Comparison of ENCODE assay signal across 10 cellular contexts in the genomic region with DNA sequence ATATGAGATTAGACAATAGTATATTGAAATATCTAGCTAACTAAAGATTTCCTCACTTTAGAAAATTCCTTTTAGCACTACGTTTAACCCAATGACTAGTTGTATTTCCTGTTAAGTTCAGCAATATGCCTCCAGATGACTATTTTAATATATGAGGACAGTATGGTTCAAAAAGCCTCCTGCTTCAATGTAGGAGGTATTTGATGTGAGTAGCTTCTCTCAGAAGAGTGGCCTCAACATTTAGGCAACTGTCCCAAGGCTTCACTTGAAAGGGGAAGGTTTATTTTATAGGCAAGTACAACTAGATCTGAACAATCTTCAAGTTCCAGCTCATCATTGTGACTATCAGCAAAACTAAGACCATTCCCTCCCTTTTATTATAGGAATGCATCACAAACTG. TPM values are rescaled to one million over a fixed set of nuclear protein-coding genes. Genes with fewer than 3 reads are reported as not detected.
A peak's percentile ranks its signal among the peaks of the same experiment; 100 is the strongest.
DNase-seq lines count a peak whose midpoint lies in the region; TF ChIP-seq lines count a peak whose summit lies in the region.
"Had no signal": no experiment of that assay in that cellular context is flagged by ENCODE, and none has a peak within 500 bp of the region (broad histone marks: within the 10 kb centered on the region; RNA-seq: fewer than 3 reads in every experiment).

No MANE protein-coding gene starts in this region.

- WGBS in ovary, 3 donors = 5 to 12% (median 12%) methylated on average over 1 of the region's 1 CpG

- H3K4me3 ChIP-seq in AG10803 (ENCODE audit: low read length) = no peak overlapping the region
- H3K4me3 ChIP-seq in dorsolateral prefrontal cortex = peak overlapping the region in 57 of 59 donors; percentile 3 to 89 (median 78)
- peak overlapping the region; percentile 48 for H3K4me3 ChIP-seq in ovary

- DNase-seq in AG10803 (ENCODE audit: low read depth) (peak; percentile 8), Kasumi-1 (lab: John Stamatoyannopoulos, UW) (peak; percentile 22 to 59), dorsolateral prefrontal cortex (no peak), ovary (no peak), NCI-H2081 treated with DMSO at 0.1 percent for 48 hours (lab: John Stamatoyannopoulos, UW) (no peak), NOMO-1 treated with dmso at 0.1 percent for 144 hours (lab: John Stamatoyannopoulos, UW; ENCODE audit: unreplicated experiment) (no peak), NCI-H526 (lab: John Stamatoyannopoulos, UW) (no peak), DMS53 treated with DMSO at 0.1 percent for 48 hours (lab: John Stamatoyannopoulos, UW; ENCODE audit: unreplicated experiment) (no peak)
- DNase-seq: GF-D8, NCI-H524 treated with DMSO at 0.1 percent for 48 hours had no signal

- TF ChIP-seq EP300 in ovary (IDR thresholded peaks at IDR 0.05) = no peak

- H3K36me3 ChIP-seq in ovary = no peaks in the 10 kb centered on the region

- no peak for TF ChIP-seq CTCF in AG10803 (conservative IDR thresholded peaks at IDR 0.05; ENCODE audit: low read length)
- no peak for TF ChIP-seq CTCF in dorsolateral prefrontal cortex (IDR thresholded peaks at IDR 0.05 in 54 of 56, conservative IDR thresholded peaks at IDR 0.05 in 2 of 56; ENCODE audit: low read depth in 1 of 56, partially characterized antibody in 56 of 56)
- no peak for TF ChIP-seq CTCF in ovary (IDR thresholded peaks at IDR 0.05)

- peaks cover 1% of the 10 kb centered on the region for H3K4me1 ChIP-seq in ovary (ENCODE audit: insufficient read depth)

- TF ChIP-seq POLR2A in ovary (IDR thresholded peaks at IDR 0.05) = no peak

- H3K27me3 ChIP-seq in dorsolateral prefrontal cortex (no peaks in the 10 kb centered on the region), ovary (no peaks in the 10 kb centered on the region)

- intact Hi-C loops in dorsolateral prefrontal cortex (cut with DNase I) = loop anchor here (5.0 to 10.0 kb wide), 3 partner anchors 57 to 153 kb away; no protein-coding TSS in a partner anchor
- intact Hi-C loops in ovary (cut with DNase I) = loop anchor here in 3 of 4 donors (5.0 to 10.0 kb wide), 3 partner anchors 50 to 153 kb away; no protein-coding TSS in a partner anchor

- H3K27ac ChIP-seq in dorsolateral prefrontal cortex (peak overlapping the region in 58 of 59 donors; percentile 7 to 99 (median 96)), ovary (peak overlapping the region; percentile 82 to 87)

- H3K9me3 ChIP-seq in ovary = no peaks in the 10 kb centered on the region

RNA-seq across cellular contexts. Expression of a gene that starts 2.1 kb away (rescaled TPM):
- total RNA-seq in dorsolateral prefrontal cortex (100 to 1,000 TPM; 147 to 673 (median 441) TPM), ovary (10 to 100 TPM; 27.2 to 91.4 (median 77.5) TPM)
- 10 to 100 TPM; 27.4 to 73.8 TPM for polyA plus RNA-seq in ovary

Comparison
In these comparisons a context has a peak if more than half of its experiments do, and no peak if none do; other contexts are left out.
1. DNase-seq: peak in AG10803 (single experiment) and Kasumi-1 (2 of 2); none in dorsolateral prefrontal cortex (0 of 10), ovary (0 of 5), NCI-H2081 treated with DMSO at 0.1 percent for 48 hours (single experiment), NOMO-1 treated with dmso at 0.1 percent for 144 hours (single experiment), NCI-H526 (0 of 2) and DMS53 treated with DMSO at 0.1 percent for 48 hours (single experiment).